ENCODE assay signal across 9 cellular contexts in the genomic region with DNA sequence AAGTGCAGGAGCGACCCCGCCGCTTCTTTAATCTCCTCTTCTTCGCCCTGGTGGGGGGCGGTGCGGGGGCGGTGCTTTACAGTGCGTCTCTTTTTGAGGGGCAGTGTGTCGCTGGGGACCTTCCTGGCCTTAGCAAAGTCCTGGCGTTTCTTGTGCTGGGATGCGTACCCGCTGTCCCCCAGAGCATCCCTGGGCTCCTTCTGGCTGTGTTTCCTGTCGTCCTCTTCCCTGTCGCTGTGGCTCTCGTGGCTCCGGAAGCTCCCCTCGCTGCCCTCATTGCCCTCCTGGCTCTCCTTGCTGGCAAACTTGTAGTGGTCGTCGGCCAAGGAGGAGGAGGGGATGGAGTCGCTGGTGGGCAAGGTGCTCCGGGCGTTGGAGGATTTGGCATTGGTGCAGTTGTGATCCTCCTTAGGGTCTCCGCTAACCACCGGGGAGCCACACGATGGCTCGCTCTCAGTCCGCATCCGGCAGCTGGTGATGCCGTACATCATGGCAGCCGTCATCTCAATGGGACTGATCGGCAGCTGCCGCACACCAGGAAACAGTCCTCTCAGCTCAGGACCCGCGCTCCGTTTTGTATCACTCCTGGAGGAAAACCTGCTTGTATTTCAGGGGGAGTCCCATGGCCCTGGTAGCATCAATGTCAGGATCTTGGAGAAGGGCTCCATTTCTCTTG.
A peak's percentile ranks its signal among the peaks of the same experiment; 100 is the strongest.
DNase-seq lines count a peak whose midpoint lies in the region; ATAC-seq and TF ChIP-seq lines count a peak whose summit lies in the region.
"Had no signal": no experiment of that assay in that cellular context is flagged by ENCODE, and none has a peak within 500 bp of the region (broad histone marks: within the 10 kb centered on the region; RNA-seq: fewer than 3 reads in every experiment).

No MANE protein-coding gene starts in this region.

- TF ChIP-seq CTCF in choroid plexus epithelial cell (conservative IDR thresholded peaks at IDR 0.05; ENCODE audit: low read depth, low read length), result no peak

- ATAC-seq in HG02870 (IDR thresholded peaks at IDR 0.05; ENCODE audit: unreplicated experiment), result no peak
- ATAC-seq: A549 had no signal

- DNase-seq in NCI-H2081 (lab: John Stamatoyannopoulos, UW) (peak; percentile 39 to 56), NCI-H2081 treated with DMSO at 0.1 percent for 48 hours (lab: John Stamatoyannopoulos, UW) (no peak), NCI-H2227 (lab: John Stamatoyannopoulos, UW; ENCODE audit: unreplicated experiment) (peak; percentile 74), choroid plexus epithelial cell (ENCODE audit: low read depth) (no peak), NCI-H446 treated with DMSO at 0.1 percent for 48 hours (lab: John Stamatoyannopoulos, UW) (no peak), UCSD-AML1 (lab: John Stamatoyannopoulos, UW; ENCODE audit: unreplicated experiment) (no peak)
- peak; percentile 23 for DNase-seq in stimulated activated CD8-positive, alpha-beta memory T cell treated with anti-CD3 and anti-CD28 coated beads, Interleukin-4, amount 100 ng/mL, for 48 hours

- H3K4me3 ChIP-seq in choroid plexus epithelial cell (ENCODE audit: low read depth, low read length), result peak overlapping the region; percentile 48
- H3K4me3 ChIP-seq: A549 had no signal

Comparison
In these comparisons a context has a peak if more than half of its experiments do, and no peak if none do; other contexts are left out.
1. DNase-seq: peak in NCI-H2081 (2 of 2), NCI-H2227 (single experiment) and stimulated activated CD8-positive, alpha-beta memory T cell treated with anti-CD3 and anti-CD28 coated beads, Interleukin-4, amount 100 ng/mL, for 48 hours (single experiment); none in NCI-H2081 treated with DMSO at 0.1 percent for 48 hours (single experiment), choroid plexus epithelial cell (single experiment), NCI-H446 treated with DMSO at 0.1 percent for 48 hours (single experiment) and UCSD-AML1 (single experiment).